ENCODE assay signal across 24 cellular contexts in genomic region chr16:1933097-1933661, GRCh38. TPM values are rescaled to one million over a fixed set of nuclear protein-coding genes. Genes with fewer than 3 reads are reported as not detected.
"Had no signal": no experiment of that assay in that cellular context is flagged by ENCODE, and none has a peak within 500 bp of the region (broad histone marks: within the 10 kb centered on the region; RNA-seq: fewer than 3 reads in every experiment).

No MANE protein-coding gene starts in this region.

- H3K27me3 ChIP-seq: breast epithelium, heart left ventricle had no signal

- H3K36me3 Mint-ChIP-seq: natural killer cell treated with Interleukin-12 subunit alpha and Interleukin-12 subunit beta and Interleukin-15 and Interleukin-18, amount 100 ng/mL, for 72 hours had no signal

- H3K4me3 ChIP-seq: breast epithelium, heart left ventricle, psoas muscle had no signal

- H3K4me1 ChIP-seq: breast epithelium had no signal

- H3K27me3 Mint-ChIP-seq: activated CD4-positive, alpha-beta memory T cell treated with anti-CD3 and anti-CD28 coated beads for 36 hours; activated CD4-positive, alpha-beta T cell treated with anti-CD3 and anti-CD28 coated beads for 36 hours; natural killer cell treated with Interleukin-12 subunit alpha and Interleukin-12 subunit beta and Interleukin-15 and Interleukin-18, amount 100 ng/mL, for 72 hours had no signal

- DNase-seq: activated CD4-positive, alpha-beta memory T cell treated with anti-CD3 and anti-CD28 coated beads for 36 hours; activated CD4-positive, alpha-beta T cell treated with anti-CD3 and anti-CD28 coated beads for 36 hours; activated CD8-positive, alpha-beta memory T cell treated with anti-CD3 and anti-CD28 coated beads, Interleukin-2, amount 10 ng/mL, durations not matched to agents 7 days and 5 days; activated naive CD4-positive, alpha-beta T cell treated with anti-CD3 and anti-CD28 coated beads for 36 hours; activated naive CD8-positive, alpha-beta T cell treated with anti-CD3 and anti-CD28 coated beads, Interleukin-2, amount 50 U/mL, for 24 hours; activated T-cell treated with anti-CD3 and anti-CD28 coated beads, Interleukin-2, amount 50 U/mL, for 1 hour; cerebellar nuclear complex; heart left ventricle; mesenchymal stem cell; psoas muscle; stimulated activated CD4-positive, alpha-beta T cell treated with anti-CD3 and anti-CD28 coated beads, Interleukin-2, amount 100 ng/mL, for 24 hours; WERI-Rb-1 had no signal

- H3K4me3 Mint-ChIP-seq: activated CD4-positive, alpha-beta memory T cell treated with anti-CD3 and anti-CD28 coated beads for 36 hours; activated CD4-positive, alpha-beta T cell treated with anti-CD3 and anti-CD28 coated beads for 36 hours; activated CD8-positive, alpha-beta memory T cell treated with anti-CD3 and anti-CD28 coated beads, Interleukin-2, amount 10 ng/mL, durations not matched to agents 7 days and 5 days; activated naive CD4-positive, alpha-beta T cell treated with anti-CD3 and anti-CD28 coated beads for 36 hours; activated naive CD8-positive, alpha-beta T cell treated with anti-CD3 and anti-CD28 coated beads, Interleukin-2, amount 50 U/mL, for 24 hours; natural killer cell treated with Interleukin-12 subunit alpha and Interleukin-12 subunit beta and Interleukin-15 and Interleukin-18, amount 100 ng/mL, for 72 hours; stimulated activated effector memory CD8-positive, alpha-beta T cell treated with anti-CD3 and anti-CD28 coated beads, Interleukin-12 subunit alpha, Interleukin-12 subunit beta, amount 100 ng/mL, for 72 hours; T-helper 1 cell treated with Interleukin-12 subunit alpha and Interleukin-12 subunit beta and Interleukin-4 antibody, amounts not matched to agents 30 μg/mL and 1 μg/mL, for 36 hours had no signal

- H3K4me1 Mint-ChIP-seq: stimulated activated effector memory CD8-positive, alpha-beta T cell treated with anti-CD3 and anti-CD28 coated beads, Interleukin-12 subunit alpha, Interleukin-12 subunit beta, amount 100 ng/mL, for 72 hours had no signal

- H3K27ac Mint-ChIP-seq: activated CD4-positive, alpha-beta memory T cell treated with anti-CD3 and anti-CD28 coated beads for 36 hours; activated CD4-positive, alpha-beta T cell treated with anti-CD3 and anti-CD28 coated beads for 36 hours; activated CD8-positive, alpha-beta memory T cell treated with anti-CD3 and anti-CD28 coated beads, Interleukin-2, amount 10 ng/mL, durations not matched to agents 7 days and 5 days; activated naive CD4-positive, alpha-beta T cell treated with anti-CD3 and anti-CD28 coated beads for 36 hours; activated naive CD8-positive, alpha-beta T cell treated with anti-CD3 and anti-CD28 coated beads, Interleukin-2, amount 50 U/mL, for 24 hours; activated T-helper 2 cell treated with anti-CD3 and anti-CD28 coated beads, Interferon-gamma antibody, Interleukin-2, Interleukin-4, amounts not matched to agents 10 μg/mL and 5 μg/mL and 100 μg/mL, durations not matched to agents 14 hours and 24 hours and 36 hours; natural killer cell treated with Interleukin-12 subunit alpha and Interleukin-12 subunit beta and Interleukin-15 and Interleukin-18, amount 100 ng/mL, for 72 hours; stimulated activated effector memory CD8-positive, alpha-beta T cell treated with anti-CD3 and anti-CD28 coated beads, Interleukin-12 subunit alpha, Interleukin-12 subunit beta, amount 100 ng/mL, for 72 hours; T-helper 1 cell treated with Interleukin-12 subunit alpha and Interleukin-12 subunit beta and Interleukin-4 antibody, amounts not matched to agents 30 μg/mL and 1 μg/mL, for 36 hours had no signal

- ATAC-seq: activated CD4-positive, alpha-beta T cell treated with anti-CD3 and anti-CD28 coated beads for 36 hours; activated CD8-positive, alpha-beta memory T cell treated with anti-CD3 and anti-CD28 coated beads, Interleukin-2, amount 10 ng/mL, durations not matched to agents 7 days and 5 days; activated naive CD8-positive, alpha-beta T cell treated with anti-CD3 and anti-CD28 coated beads, Interleukin-2, amount 50 U/mL, for 24 hours; natural killer cell treated with Interleukin-12 subunit alpha and Interleukin-12 subunit beta and Interleukin-15 and Interleukin-18, amount 100 ng/mL, for 72 hours; psoas muscle; sciatic nerve; stimulated activated effector memory CD8-positive, alpha-beta T cell treated with anti-CD3 and anti-CD28 coated beads, Interleukin-12 subunit alpha, Interleukin-12 subunit beta, amount 100 ng/mL, for 72 hours had no signal

- H3K9me3 ChIP-seq: breast epithelium, heart left ventricle, psoas muscle had no signal

- FAIRE-seq: frontal cortex had no signal

- H3K36me3 ChIP-seq: breast epithelium had no signal

- H3K27ac ChIP-seq: breast epithelium, heart left ventricle, psoas muscle had no signal

RNA-seq across cellular contexts. Expression of gene HS3ST6, which starts 15.0 kb away (rescaled TPM):
- total RNA-seq: activated CD4-positive, alpha-beta memory T cell treated with anti-CD3 and anti-CD28 coated beads for 36 hours; activated CD4-positive, alpha-beta T cell treated with anti-CD3 and anti-CD28 coated beads for 36 hours; activated CD8-positive, alpha-beta memory T cell treated with anti-CD3 and anti-CD28 coated beads, Interleukin-2, amount 10 ng/mL, durations not matched to agents 7 days and 5 days; activated naive CD4-positive, alpha-beta T cell treated with anti-CD3 and anti-CD28 coated beads for 36 hours; activated T-helper 2 cell treated with anti-CD3 and anti-CD28 coated beads, Interferon-gamma antibody, Interleukin-2, Interleukin-4, amounts not matched to agents 10 μg/mL and 5 μg/mL and 100 μg/mL, durations not matched to agents 14 hours and 24 hours and 36 hours; aorta; breast epithelium; dermis microvascular lymphatic vessel endothelial cell; epithelial cell of proximal tubule; frontal cortex; heart left ventricle; natural killer cell treated with Interleukin-12 subunit alpha and Interleukin-12 subunit beta and Interleukin-15 and Interleukin-18, amount 100 ng/mL, for 72 hours; omental fat pad; psoas muscle; sciatic nerve had no signal
- polyA plus RNA-seq: heart left ventricle, psoas muscle had no signal

RNA-seq across cellular contexts. Expression of gene RPL3L, which starts 21.3 kb away (rescaled TPM):
- total RNA-seq: activated CD4-positive, alpha-beta memory T cell treated with anti-CD3 and anti-CD28 coated beads for 36 hours; activated CD4-positive, alpha-beta T cell treated with anti-CD3 and anti-CD28 coated beads for 36 hours; activated naive CD4-positive, alpha-beta T cell treated with anti-CD3 and anti-CD28 coated beads for 36 hours; aorta; breast epithelium; dermis microvascular lymphatic vessel endothelial cell; epithelial cell of proximal tubule; frontal cortex; omental fat pad; sciatic nerve had no signal
- polyA plus RNA-seq: aorta, urinary bladder had no signal
